Comparison of ENCODE assay signal across 1 cellular context in genomic region chr17:58192612-58193011, GRCh38.
TF ChIP-seq lines count a peak whose summit lies in the region.

TSS of gene EPX (plus strand) at chr17:58192726. CDS start at chr17:58192847, 121 bp downstream.

TF ChIP-seq in K562, 482 proteins besides CTCF, POLR2A, EP300 and RAD21 (continued from another document):
- no peak for TF ChIP-seq PCBP1 (IDR thresholded peaks at IDR 0.05; ENCODE audit: low read depth, low read length, poor library complexity, severe bottlenecking)
- no peak for TF ChIP-seq BCOR (IDR thresholded peaks at IDR 0.05)
- no peak for TF ChIP-seq RBFOX2 (IDR thresholded peaks at IDR 0.05; ENCODE audit: low read depth, low read length)
- no peak for TF ChIP-seq ZEB2 (IDR thresholded peaks at IDR 0.05)
